ENCODE assay signal across 17 cellular contexts in the genomic region with DNA sequence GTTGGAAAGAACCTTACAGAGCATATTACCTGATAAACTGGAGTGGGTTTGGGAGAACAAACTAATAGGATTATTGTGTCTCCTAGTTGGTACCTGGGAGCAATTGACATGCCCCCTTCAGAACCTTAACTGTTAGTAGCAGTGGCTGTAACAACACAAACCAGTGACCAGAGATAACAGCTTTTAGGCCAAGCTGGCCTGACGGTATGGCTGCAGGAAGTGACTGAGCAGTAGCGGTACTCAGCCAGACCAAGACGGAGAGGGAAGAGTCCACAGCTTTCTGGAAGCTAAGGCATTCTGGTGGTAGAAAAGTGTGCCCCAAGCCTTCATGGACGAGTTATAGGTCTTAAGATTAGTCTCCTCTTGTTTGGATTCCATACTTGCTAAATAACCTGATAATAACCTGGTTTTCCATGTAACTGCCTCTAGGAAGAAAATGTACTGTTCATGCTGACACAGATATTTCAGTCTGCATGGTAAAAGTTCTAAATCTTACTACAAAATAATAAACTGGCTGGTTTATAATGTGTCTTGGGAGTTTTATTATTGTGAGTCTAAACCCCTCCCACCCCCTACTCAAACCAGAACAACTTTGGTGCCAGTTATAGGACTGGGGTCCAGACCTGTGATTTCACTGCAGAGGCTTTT.
"Had no signal": no experiment of that assay in that cellular context is flagged by ENCODE, and none has a peak within 500 bp of the region (broad histone marks: within the 10 kb centered on the region; RNA-seq: fewer than 3 reads in every experiment).

No MANE protein-coding gene starts in this region.

- ATAC-seq: activated CD8-positive, alpha-beta T cell treated with anti-CD3 and anti-CD28 coated beads for 36 hours; left lung; natural killer cell; right cardiac atrium; T-helper 17 cell had no signal

- H3K9me3 ChIP-seq: colonic mucosa, left lung, thyroid gland, uterus had no signal

- H3K36me3 ChIP-seq: uterus had no signal

- H3K4me3 ChIP-seq: colonic mucosa, left lung, smooth muscle cell, thyroid gland, uterus had no signal

- DNase-seq: activated CD8-positive, alpha-beta T cell treated with anti-CD3 and anti-CD28 coated beads for 36 hours; activated gamma-delta T cell; colonic mucosa; effector CD4-positive, alpha-beta T cell; left lung; natural killer cell; nucleus accumbens; right cardiac atrium; T-helper 17 cell; thyroid gland; uterus had no signal

- H3K4me2 ChIP-seq: smooth muscle cell had no signal

- H3K27me3 Mint-ChIP-seq: activated CD8-positive, alpha-beta T cell treated with anti-CD3 and anti-CD28 coated beads for 36 hours; memory B cell; progenitor cell of endocrine pancreas; T-helper 17 cell had no signal

- H3K27ac ChIP-seq: colonic mucosa, left lung, thyroid gland, uterus had no signal

- H3K27me3 ChIP-seq: colonic mucosa, left lung, thyroid gland, uterus had no signal

- H3K4me1 ChIP-seq: colonic mucosa, left lung, thyroid gland, uterus had no signal

- H3K9me3 Mint-ChIP-seq: activated CD8-positive, alpha-beta T cell treated with anti-CD3 and anti-CD28 coated beads for 36 hours; memory B cell; natural killer cell had no signal

- H3K27ac Mint-ChIP-seq: activated CD8-positive, alpha-beta T cell treated with anti-CD3 and anti-CD28 coated beads for 36 hours; memory B cell; natural killer cell; progenitor cell of endocrine pancreas; T-helper 17 cell had no signal

- FAIRE-seq: frontal cortex, keratinocyte, TTC549 had no signal

- H3K4me3 Mint-ChIP-seq: activated CD8-positive, alpha-beta T cell treated with anti-CD3 and anti-CD28 coated beads for 36 hours; memory B cell; natural killer cell; T-helper 17 cell had no signal

- H3K4me1 Mint-ChIP-seq: natural killer cell had no signal
